Comparison of ENCODE assay signal across 31 cellular contexts in genomic region chr2:44135307-44135706, GRCh38. TPM values are rescaled to one million over a fixed set of nuclear protein-coding genes. Genes with fewer than 3 reads are reported as not detected.
DNase-seq lines count a peak whose midpoint lies in the region; ATAC-seq and TF ChIP-seq lines count a peak whose summit lies in the region.
"Had no signal": no experiment of that assay in that cellular context is flagged by ENCODE, and none has a peak within 500 bp of the region (broad histone marks: within the 10 kb centered on the region; RNA-seq: fewer than 3 reads in every experiment).

No MANE protein-coding gene starts in this region.

- TF ChIP-seq CTCF in GM23338 (conservative IDR thresholded peaks at IDR 0.05; ENCODE audit: low read depth in 2 of 2) (no peak), foreskin keratinocyte (conservative IDR thresholded peaks at IDR 0.05) (no peak), osteoblast (IDR thresholded peaks at IDR 0.05; ENCODE audit: extremely low read depth, low read depth, low read length) (no peak), spleen (IDR thresholded peaks at IDR 0.05 in 8 of 11, conservative IDR thresholded peaks at IDR 0.05 in 3 of 11) (no peak)

- intact Hi-C loops in spleen (cut with DNase I; ENCODE audit: low total_unique reads) = no loop called here

- H3K4me1 ChIP-seq in GM23338 (ENCODE audit: insufficient read depth) (peaks cover 22% of the 10 kb centered on the region), SJSA1 (replicated peaks) (peaks cover 31% of the 10 kb centered on the region), foreskin keratinocyte (peaks cover 20% of the 10 kb centered on the region), osteoblast (ENCODE audit: insufficient read depth, low read length) (peaks cover 24% of the 10 kb centered on the region), spleen (no peaks in the 10 kb centered on the region)
- H3K4me1 ChIP-seq: testis had no signal

- H4K20me1 ChIP-seq in GM23338 (replicated peaks; ENCODE audit: insufficient read depth) (no peaks in the 10 kb centered on the region), osteoblast (ENCODE audit: insufficient read depth, low read length) (no peaks in the 10 kb centered on the region)

- H3K27ac ChIP-seq in GM23338 (ENCODE audit: low read depth) = peak overlapping the region; percentile 98
- H3K27ac ChIP-seq in SJSA1 = peak overlapping the region; percentile 78
- peak overlapping the region; percentile 33 for H3K27ac ChIP-seq in foreskin keratinocyte
- peak overlapping the region; percentile 70 for H3K27ac ChIP-seq in osteoblast (ENCODE audit: low read depth, low read length)
- H3K27ac ChIP-seq in spleen = no peak overlapping the region
- H3K27ac ChIP-seq: dorsolateral prefrontal cortex, left ventricle myocardium inferior, ovary, right atrium auricular region, testis had no signal

- H3K4me3 ChIP-seq in GM23338 = 0 out of 2 replicates have a peak overlapping the region, but pooled peaks have one; percentile 0
- no peak overlapping the region for H3K4me3 ChIP-seq in SJSA1
- no peak overlapping the region for H3K4me3 ChIP-seq in osteoblast (ENCODE audit: insufficient read depth, low read length)
- no peak overlapping the region for H3K4me3 ChIP-seq in spleen
- H3K4me3 ChIP-seq: dorsolateral prefrontal cortex, left ventricle myocardium inferior, ovary, right atrium auricular region, testis had no signal

- H3K27me3 ChIP-seq in GM23338 (ENCODE audit: insufficient read depth) = no peaks in the 10 kb centered on the region
- H3K27me3 ChIP-seq in SJSA1 (replicated peaks) = no peaks in the 10 kb centered on the region
- no peaks in the 10 kb centered on the region for H3K27me3 ChIP-seq in foreskin keratinocyte
- H3K27me3 ChIP-seq in osteoblast (ENCODE audit: insufficient read depth, low read length) = no peaks in the 10 kb centered on the region
- H3K27me3 ChIP-seq in spleen (replicated peaks in 1 of 7) = no peaks in the 10 kb centered on the region
- H3K27me3 ChIP-seq: dorsolateral prefrontal cortex, ovary, right atrium auricular region, testis had no signal

- peaks cover 9% of the 10 kb centered on the region for H3K27me3 Mint-ChIP-seq in GM23338 (ENCODE audit: insufficient read depth, low read depth, poor library complexity)
- H3K27me3 Mint-ChIP-seq: activated naive CD4-positive, alpha-beta T cell treated with anti-CD3 and anti-CD28 coated beads, Interleukin-2, amount 50 U/mL, for 24 hours had no signal

- H3K36me3 Mint-ChIP-seq in GM23338 (ENCODE audit: low read depth) = peaks cover 39% of the 10 kb centered on the region
- H3K36me3 Mint-ChIP-seq: CD14-positive monocyte, natural killer cell had no signal

- no peaks in the 10 kb centered on the region for H3K79me2 ChIP-seq in GM23338 (replicated peaks; ENCODE audit: insufficient read depth)
- no peaks in the 10 kb centered on the region for H3K79me2 ChIP-seq in osteoblast (ENCODE audit: insufficient read depth, low read length)

- no peaks in the 10 kb centered on the region for H3K36me3 ChIP-seq in GM23338 (ENCODE audit: insufficient read depth)
- no peaks in the 10 kb centered on the region for H3K36me3 ChIP-seq in SJSA1
- no peaks in the 10 kb centered on the region for H3K36me3 ChIP-seq in osteoblast (ENCODE audit: insufficient read depth, low read length)
- no peaks in the 10 kb centered on the region for H3K36me3 ChIP-seq in spleen
- H3K36me3 ChIP-seq: left ventricle myocardium inferior, ovary, right atrium auricular region had no signal

- H3K9me3 Mint-ChIP-seq in GM23338 = peaks cover 44% of the 10 kb centered on the region
- H3K9me3 Mint-ChIP-seq: immature natural killer cell, natural killer cell had no signal

- peak overlapping the region; percentile 97 for H3K27ac Mint-ChIP-seq in GM23338
- H3K27ac Mint-ChIP-seq: activated naive CD4-positive, alpha-beta T cell treated with anti-CD3 and anti-CD28 coated beads, Interleukin-2, amount 50 U/mL, for 24 hours; CD14-positive monocyte; immature natural killer cell; natural killer cell had no signal

- peak; percentile 81 for DNase-seq in GM23338 (ENCODE audit: low spot score)
- peak in 1 of 2 experiments; percentile 20 for DNase-seq in SJSA1 (ENCODE audit: low read depth in 1 of 2, low spot score in 2 of 2)
- peak in 1 of 2 donors; percentile 31 for DNase-seq in foreskin keratinocyte
- no peak for DNase-seq in osteoblast (ENCODE audit: insufficient read length, low spot score, missing footprints)
- no peak for DNase-seq in spleen
- no peak for DNase-seq in COR-L47 (lab: John Stamatoyannopoulos, UW)
- no peak for DNase-seq in medulla oblongata (ENCODE audit: extremely low spot score)
- DNase-seq in NCI-H2081 (lab: John Stamatoyannopoulos, UW) = no peak
- DNase-seq: activated CD4-positive, alpha-beta T cell treated with anti-CD3 and anti-CD28 coated beads, Interleukin-2, amount 50 U/mL, for 1 hour; activated CD8-positive, alpha-beta memory T cell treated with anti-CD3 and anti-CD28 coated beads, Interleukin-2, amount 50 U/mL, for 4 hours; aorta; central memory CD4-positive, alpha-beta T cell; dorsolateral prefrontal cortex; head of caudate nucleus; immature natural killer cell; Kasumi-1; left ventricle myocardium inferior; MV-4-11; natural killer cell; NCI-H146; NCI-H2171; NCI-H69; ovary; RPMI8226; stimulated activated CD4-positive, alpha-beta T cell treated with anti-CD3 and anti-CD28 coated beads, Interleukin-12 subunit alpha, Interleukin-12 subunit beta, amount 100 ng/mL, for 4 hours; stimulated activated CD4-positive, alpha-beta T cell treated with anti-CD3 and anti-CD28 coated beads, Interleukin-4, amount 100 ng/mL, for 24 hours; stimulated activated naive CD4-positive, alpha-beta T cell; testis had no signal

- H3K4me1 Mint-ChIP-seq in GM23338 = peaks cover 61% of the 10 kb centered on the region
- H3K4me1 Mint-ChIP-seq: immature natural killer cell, natural killer cell had no signal

- H3K4me3 Mint-ChIP-seq in GM23338 = peak overlapping the region; percentile 34; the same call in 2 of the 3 replicates
- H3K4me3 Mint-ChIP-seq: activated naive CD4-positive, alpha-beta T cell treated with anti-CD3 and anti-CD28 coated beads, Interleukin-2, amount 50 U/mL, for 24 hours; CD14-positive monocyte; immature natural killer cell; natural killer cell had no signal

- no peaks in the 10 kb centered on the region for H3F3A ChIP-seq in GM23338 (replicated peaks; ENCODE audit: low read depth)

- H3K9me3 ChIP-seq in SJSA1 (replicated peaks) = no peaks in the 10 kb centered on the region; the same call in 1 of the 2 replicates
- no peaks in the 10 kb centered on the region for H3K9me3 ChIP-seq in osteoblast (ENCODE audit: low read depth, low read length)
- H3K9me3 ChIP-seq in spleen = peaks cover 0 to 10% (median 0%) of the 10 kb centered on the region in 8 donors
- H3K9me3 ChIP-seq: ovary, testis had no signal

- no peaks in the 10 kb centered on the region for H3K9me2 ChIP-seq in GM23338 (ENCODE audit: insufficient read depth)

- TF ChIP-seq POLR2A in spleen (IDR thresholded peaks at IDR 0.05) = no peak

- H3K4me2 ChIP-seq in GM23338 (peak overlapping the region; percentile 16; the same call in 1 of the 2 replicates), osteoblast (ENCODE audit: insufficient read depth, low read length) (peak overlapping the region; percentile 49)

- no peak overlapping the region for H2AFZ ChIP-seq in GM23338
- peak overlapping the region; percentile 23 for H2AFZ ChIP-seq in osteoblast (ENCODE audit: low read length)

- peak; percentile 62 for ATAC-seq in GM23338
- ATAC-seq in foreskin keratinocyte = peak; percentile 58
- ATAC-seq: natural killer cell had no signal

TF ChIP-seq in GM23338, 12 proteins besides CTCF, POLR2A, EP300 and RAD21:
- TF ChIP-seq ZNF114 (CRISPR knock-in tag; IDR thresholded peaks at IDR 0.05) = no peak
- peak; percentile 85; the same call in 1 of the 2 replicates for TF ChIP-seq NANOG (IDR thresholded peaks at IDR 0.05; ENCODE audit: borderline replicate concordance)

RNA-seq across cellular contexts. Expression of gene PPM1B, which starts 33.4 kb away (rescaled TPM):
- 134 and 137 TPM in 2 replicates for total RNA-seq in GM23338 (2014; rRNA removed; shearing (Covaris generic))
- 93.1 and 112 TPM in 2 replicates for polyA plus RNA-seq in GM23338 (2016; fragmentation: Nextera tagmentation; extraction: Ambion mirVana)
- 38.8 and 41.2 TPM in 2 replicates for total RNA-seq in SJSA1 (2014; rRNA removed; shearing (Covaris generic))
- total RNA-seq in foreskin keratinocyte = 26.1 and 29.5 TPM in 2 replicates
- 12.5 and 13.7 TPM in 2 replicates for polyA plus RNA-seq in foreskin keratinocyte
- total RNA-seq in osteoblast = 31.5 TPM in 2 replicates
- total RNA-seq in spleen = 10 to 100 TPM; 52.5 to 86.3 (median 60.2) TPM
- 10 to 100 TPM; 21.9 to 27.1 (median 25.9) TPM for polyA plus RNA-seq in spleen

Comparison
In these comparisons a context has a peak if more than half of its experiments do, and no peak if none do; other contexts are left out.
1. H3K27ac ChIP-seq: peak in GM23338 (single experiment), SJSA1 (single experiment), foreskin keratinocyte (single experiment) and osteoblast (single experiment); none in spleen (0 of 8).